Comparison of ENCODE assay signal across 17 cellular contexts in the genomic region with DNA sequence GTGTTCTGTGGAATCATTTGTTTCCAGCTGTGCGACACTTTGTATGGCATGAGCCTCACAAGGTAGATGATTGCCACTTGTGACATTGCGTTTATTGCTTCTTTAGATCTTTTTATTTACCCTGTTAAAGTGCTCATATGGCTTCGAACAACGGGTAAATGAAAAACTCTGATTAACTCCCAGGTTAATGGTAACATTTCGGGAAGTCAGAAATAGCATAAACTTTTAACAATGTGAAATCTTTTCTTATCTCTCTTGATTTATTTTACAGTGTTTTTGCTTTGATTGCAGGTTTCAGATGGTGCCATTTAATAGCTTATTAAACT.
DNase-seq lines count a peak whose midpoint lies in the region; ATAC-seq, FAIRE-seq and TF ChIP-seq lines count a peak whose summit lies in the region.
"Had no signal": no experiment of that assay in that cellular context is flagged by ENCODE, and none has a peak within 500 bp of the region (broad histone marks: within the 10 kb centered on the region; RNA-seq: fewer than 3 reads in every experiment).

No MANE protein-coding gene starts in this region.

- H3K4me2 ChIP-seq in astrocyte (ENCODE audit: low read length): no peak overlapping the region
- no peak overlapping the region for H3K4me2 ChIP-seq in MM.1S (ENCODE audit: low read depth, low read length)
- H3K4me2 ChIP-seq: BLaER1 treated with 17β-estradiol and CSF1 and Interleukin-3, amounts not matched to agents 10 nM and 100 nM had no signal

- no peaks in the 10 kb centered on the region for H3F3A ChIP-seq in MM.1S (ENCODE audit: insufficient read depth, low read length)

- no peak for ATAC-seq in GM21723 (IDR thresholded peaks at IDR 0.05; ENCODE audit: unreplicated experiment)
- ATAC-seq: CD8-positive, alpha-beta T cell; HCT116 had no signal

- H3K9ac ChIP-seq in astrocyte (ENCODE audit: low read length) (no peak overlapping the region), MM.1S (ENCODE audit: low read length) (no peak overlapping the region)
- H3K9ac ChIP-seq: BLaER1 treated with 17β-estradiol and CSF1 and Interleukin-3, amounts not matched to agents 10 nM and 100 nM had no signal

- H3K4me1 ChIP-seq in astrocyte (ENCODE audit: insufficient read depth, low read length) (no peaks in the 10 kb centered on the region), MM.1S (ENCODE audit: low read length) (no peaks in the 10 kb centered on the region)
- H3K4me1 ChIP-seq: BLaER1 treated with 17β-estradiol and CSF1 and Interleukin-3, amounts not matched to agents 10 nM and 100 nM had no signal

- H3K9me2 ChIP-seq in MM.1S (replicated peaks; ENCODE audit: insufficient read depth, low read length): no peaks in the 10 kb centered on the region

- TF ChIP-seq CTCF in astrocyte (IDR thresholded peaks at IDR 0.05; ENCODE audit: insufficient read depth, low read depth, low read length) (no peak), MM.1S (IDR thresholded peaks at IDR 0.05; ENCODE audit: low read length) (no peak)

- no peaks in the 10 kb centered on the region for H3K4me1 Mint-ChIP-seq in astrocyte (ENCODE audit: low read depth, unreplicated experiment)
- H3K4me1 Mint-ChIP-seq: B cell had no signal

- H3K27me3 ChIP-seq in astrocyte (ENCODE audit: insufficient read depth, low read length): no peaks in the 10 kb centered on the region
- no peaks in the 10 kb centered on the region for H3K27me3 ChIP-seq in MM.1S (replicated peaks; ENCODE audit: insufficient read depth, low read length)
- H3K27me3 ChIP-seq: BLaER1 treated with 17β-estradiol and CSF1 and Interleukin-3, amounts not matched to agents 10 nM and 100 nM had no signal

- H3K79me2 ChIP-seq in astrocyte (ENCODE audit: insufficient read depth, low read length) (no peaks in the 10 kb centered on the region), MM.1S (ENCODE audit: low read length) (no peaks in the 10 kb centered on the region)

- H4K20me1 ChIP-seq in astrocyte (ENCODE audit: insufficient read depth, low read length): no peaks in the 10 kb centered on the region
- no peaks in the 10 kb centered on the region for H4K20me1 ChIP-seq in MM.1S (ENCODE audit: insufficient read depth, low read length)
- H4K20me1 ChIP-seq: BLaER1 treated with 17β-estradiol and CSF1 and Interleukin-3, amounts not matched to agents 10 nM and 100 nM had no signal

- H3K9me3 ChIP-seq in astrocyte (ENCODE audit: insufficient read depth, low read depth, low read length) (no peaks in the 10 kb centered on the region), MM.1S (replicated peaks; ENCODE audit: insufficient read depth, low read length) (no peaks in the 10 kb centered on the region)
- H3K9me3 ChIP-seq: BLaER1 treated with 17β-estradiol and CSF1 and Interleukin-3, amounts not matched to agents 10 nM and 100 nM had no signal

- peaks cover 12% of the 10 kb centered on the region for H3K27me3 Mint-ChIP-seq in astrocyte (ENCODE audit: low read depth, unreplicated experiment)
- H3K27me3 Mint-ChIP-seq: B cell had no signal

- H3K27ac ChIP-seq in astrocyte (ENCODE audit: low read depth, low read length) (no peak overlapping the region), MM.1S (ENCODE audit: low read length) (no peak overlapping the region)
- H3K27ac ChIP-seq: BLaER1 treated with 17β-estradiol and CSF1 and Interleukin-3, amounts not matched to agents 10 nM and 100 nM had no signal

- H3K27ac Mint-ChIP-seq in astrocyte (ENCODE audit: unreplicated experiment): no peak overlapping the region
- H3K27ac Mint-ChIP-seq: B cell; CD8-positive, alpha-beta T cell had no signal

- H3K36me3 ChIP-seq in astrocyte (ENCODE audit: insufficient read depth, low read length) (no peaks in the 10 kb centered on the region), MM.1S (replicated peaks; ENCODE audit: insufficient read depth, low read length) (no peaks in the 10 kb centered on the region)
- H3K36me3 ChIP-seq: BLaER1 treated with 17β-estradiol and CSF1 and Interleukin-3, amounts not matched to agents 10 nM and 100 nM had no signal

- H2AFZ ChIP-seq in astrocyte (ENCODE audit: low read depth, low read length): no peak overlapping the region
- no peak overlapping the region for H2AFZ ChIP-seq in MM.1S (ENCODE audit: low read length)

- no peak overlapping the region for H3K4me3 Mint-ChIP-seq in astrocyte (ENCODE audit: unreplicated experiment)
- H3K4me3 Mint-ChIP-seq: B cell; CD8-positive, alpha-beta T cell had no signal

- FAIRE-seq in astrocyte (lab: Jason Lieb, UNC): peak; percentile 76
- FAIRE-seq: HTR-8/SVneo had no signal

- H3K36me3 Mint-ChIP-seq in astrocyte (ENCODE audit: low read depth, unreplicated experiment): no peaks in the 10 kb centered on the region
- H3K36me3 Mint-ChIP-seq: CD8-positive, alpha-beta T cell had no signal

- H3K9me3 Mint-ChIP-seq in astrocyte (ENCODE audit: unreplicated experiment): peaks cover 3% of the 10 kb centered on the region
- H3K9me3 Mint-ChIP-seq: CD8-positive, alpha-beta T cell had no signal

- H3K4me3 ChIP-seq in astrocyte (ENCODE audit: insufficient read depth, low read depth, low read length) (no peak overlapping the region), MM.1S (ENCODE audit: low read length) (no peak overlapping the region)
- H3K4me3 ChIP-seq: BLaER1 treated with 17β-estradiol and CSF1 and Interleukin-3, amounts not matched to agents 10 nM and 100 nM had no signal

- peak; percentile 76 for DNase-seq in NCI-H1105 (lab: John Stamatoyannopoulos, UW)
- DNase-seq in NCI-H1105 treated with DMSO at 0.1 percent for 48 hours (lab: John Stamatoyannopoulos, UW): no peak
- peak; percentile 72 for DNase-seq in NCI-H69 (lab: John Stamatoyannopoulos, UW)
- DNase-seq in astrocyte (ENCODE audit: low read depth): no peak
- DNase-seq in MM.1S: no peak
- DNase-seq: Calu3; CD8-positive, alpha-beta T cell; DMS79 treated with DMSO at 0.1 percent for 48 hours; GF-D8; GOT3; H7; IMR-90 had no signal

Comparison
In these comparisons a context has a peak if more than half of its experiments do, and no peak if none do; other contexts are left out.
1. DNase-seq: peak in NCI-H1105 (single experiment) and NCI-H69 (single experiment); none in NCI-H1105 treated with DMSO at 0.1 percent for 48 hours (single experiment), astrocyte (single experiment) and MM.1S (single experiment).